In genomic region chr17:79612468-79613194, GRCh38 we compare ENCODE assay signal across 9 cellular contexts. TPM values are rescaled to one million over a fixed set of nuclear protein-coding genes. Genes with fewer than 3 reads are reported as not detected.
A peak's percentile ranks its signal among the peaks of the same experiment; 100 is the strongest.
DNase-seq lines count a peak whose midpoint lies in the region; ATAC-seq, FAIRE-seq and TF ChIP-seq lines count a peak whose summit lies in the region.
"Had no signal": no experiment of that assay in that cellular context is flagged by ENCODE, and none has a peak within 500 bp of the region (broad histone marks: within the 10 kb centered on the region; RNA-seq: fewer than 3 reads in every experiment).

No MANE protein-coding gene starts in this region.

- no peaks in the 10 kb centered on the region for H3K36me3 Mint-ChIP-seq in MCF 10A (ENCODE audit: insufficient read depth, unreplicated experiment)

- TF ChIP-seq POLR2A in breast epithelium (IDR thresholded peaks at IDR 0.05): no peak
- TF ChIP-seq POLR2A in NB4 (IDR thresholded peaks at IDR 0.05; ENCODE audit: extremely low read depth, insufficient read length): no peak

- CTCF ChIA-PET in MCF 10A (lab: Yijun Ruan, JAX): interaction anchor here (0.6 to 1.4 kb wide), 7 partner anchors 10 to 603 kb away, joined by 3 read pairs; partner anchors contain the start of gene CANT1

- H3K9me3 ChIP-seq in breast epithelium (no peaks in the 10 kb centered on the region), pancreas (no peaks in the 10 kb centered on the region)

- peak; percentile 64 for DNase-seq in MCF 10A (ENCODE audit: unreplicated experiment)
- no peak for DNase-seq in breast epithelium (ENCODE audit: low spot score in 2 of 2)
- DNase-seq in NB4 (ENCODE audit: low read depth): peak; percentile 65
- DNase-seq in T-helper 9 cell: peak; percentile 7
- DNase-seq in effector CD4-positive, alpha-beta T cell: peak; percentile 9
- DNase-seq in pancreas: peak in 5 of 6 donors; percentile 15 to 84 (median 59)
- DNase-seq in putamen (ENCODE audit: low spot score): no peak

- peak in 3 of 4 donors; percentile 52 to 67 (median 54) for ATAC-seq in pancreas
- ATAC-seq in HG02623 (IDR thresholded peaks at IDR 0.05; ENCODE audit: unreplicated experiment): no peak

- H3K36me3 ChIP-seq in breast epithelium: no peaks in the 10 kb centered on the region
- no peaks in the 10 kb centered on the region for H3K36me3 ChIP-seq in pancreas

- H3K27ac ChIP-seq in breast epithelium (no peak overlapping the region), pancreas (no peak overlapping the region)

- no peak overlapping the region for H3K4me3 Mint-ChIP-seq in MCF 10A (ENCODE audit: unreplicated experiment)

- H3K9me3 Mint-ChIP-seq in MCF 10A (ENCODE audit: unreplicated experiment): no peaks in the 10 kb centered on the region

- no peak for FAIRE-seq in pancreas (lab: Jason Lieb, UNC)

- TF ChIP-seq CTCF in MCF 10A (IDR thresholded peaks at IDR 0.05; ENCODE audit: unreplicated experiment): peak; percentile 70
- TF ChIP-seq CTCF in breast epithelium (IDR thresholded peaks at IDR 0.05): peak in 1 of 3 donors; percentile 24
- peak; percentile 71 for TF ChIP-seq CTCF in NB4 (IDR thresholded peaks at IDR 0.05; ENCODE audit: low read depth, low read length)
- TF ChIP-seq CTCF in pancreas (IDR thresholded peaks at IDR 0.05): peak in 3 of 4 donors; percentile 33 to 40 (median 39)

- H3K4me1 ChIP-seq in breast epithelium (no peaks in the 10 kb centered on the region), pancreas (no peaks in the 10 kb centered on the region)

- H3K27me3 Mint-ChIP-seq in MCF 10A (ENCODE audit: insufficient read depth, unreplicated experiment): peaks cover 83% of the 10 kb centered on the region

- H3K4me3 ChIP-seq in breast epithelium: no peak overlapping the region
- no peak overlapping the region for H3K4me3 ChIP-seq in NB4 (ENCODE audit: low read depth, low read length)
- H3K4me3 ChIP-seq in pancreas: no peak overlapping the region

- no peaks in the 10 kb centered on the region for H3K4me1 Mint-ChIP-seq in MCF 10A (ENCODE audit: insufficient read depth, unreplicated experiment)

- peaks cover 11 to 90% of the 10 kb centered on the region in 2 donors for H3K27me3 ChIP-seq in breast epithelium
- H3K27me3 ChIP-seq in pancreas: peaks cover 0 to 19% (median 7%) of the 10 kb centered on the region in 4 donors

- BruUV-seq in MCF 10A (replicated peaks; lab: Mats Ljungman, UMichigan): no TSS peak

- intact Hi-C loops in MCF 10A (cut with micrococcal nuclease): loop anchor here (5.0 to 10.0 kb wide), 2 partner anchors 92 to 210 kb away; no protein-coding TSS in a partner anchor
- intact Hi-C loops in breast epithelium (cut with DNase I; ENCODE audit: low total_unique reads): no loop called here
- intact Hi-C loops in pancreas (cut with DNase I): no loop called here

- no peak overlapping the region for H3K27ac Mint-ChIP-seq in MCF 10A (ENCODE audit: low read depth, unreplicated experiment)

- WGBS in pancreas, 2 donors: 26 to 28% methylated on average over 25 of the region's 25 CpGs

- POLR2A ChIA-PET in MCF 10A (lab: Yijun Ruan, JAX): no interaction called here

RNA-seq across cellular contexts. Expression of gene RBFOX3, which starts 1.8 kb away (rescaled TPM):
- total RNA-seq in MCF 10A (2022): not detected in 2 replicates
- not detected for total RNA-seq in breast epithelium
- total RNA-seq in pancreas: under 1 TPM; 0.09 to 0.63 (median 0.24) TPM
- 1 to 10 TPM; 1.0 to 2.2 TPM for polyA plus RNA-seq in pancreas
- total RNA-seq: glomerular endothelial cell had no signal

Comparison
In these comparisons a context has a peak if more than half of its experiments do, and no peak if none do; other contexts are left out.
1. DNase-seq: peak in MCF 10A (single experiment), NB4 (single experiment), T-helper 9 cell (single experiment), effector CD4-positive, alpha-beta T cell (single experiment) and pancreas (5 of 6); none in breast epithelium (0 of 2) and putamen (single experiment).